ENCODE assay signal across 1 cellular context in genomic region chr1:201114245-201115131, GRCh38.
TF ChIP-seq lines count a peak whose summit lies in the region.

No MANE protein-coding gene starts in this region.

TF ChIP-seq in GM12878, 131 proteins besides CTCF, POLR2A, EP300 and RAD21 (continued from another document):
- TF ChIP-seq IKZF1 (conservative IDR thresholded peaks at IDR 0.05) (peak; percentile 67; the same call in 1 of the 2 replicates), SKIL (IDR thresholded peaks at IDR 0.05; ENCODE audit: low read depth, poor library complexity, severe bottlenecking) (no peak), ASH2L (IDR thresholded peaks at IDR 0.05; ENCODE audit: borderline replicate concordance, low read depth) (no peak), HDAC2 (IDR thresholded peaks at IDR 0.05) (no peak)
